8 cellular contexts compared by ENCODE assay signal in genomic region chr21:41768371-41769042, GRCh38. TPM values are rescaled to one million over a fixed set of nuclear protein-coding genes. Genes with fewer than 3 reads are reported as not detected.
DNase-seq lines count a peak whose midpoint lies in the region; ATAC-seq and TF ChIP-seq lines count a peak whose summit lies in the region.

No MANE protein-coding gene starts in this region.

- H3K4me1 ChIP-seq in ascending aorta, result peaks cover 0 to 11% of the 10 kb centered on the region in 2 donors

- H3K36me3 ChIP-seq in ascending aorta, result no peaks in the 10 kb centered on the region
- H3K36me3 ChIP-seq in kidney epithelial cell (ENCODE audit: control insufficient read depth, insufficient read depth, low read length), result no peaks in the 10 kb centered on the region

- no peaks in the 10 kb centered on the region for H3K27me3 ChIP-seq in ascending aorta
- H3K27me3 ChIP-seq in kidney epithelial cell (ENCODE audit: control insufficient read depth, insufficient read depth, low read length), result no peaks in the 10 kb centered on the region

- H3K27ac ChIP-seq in 22Rv1, result peak overlapping the region; percentile 39; the same call in 1 of the 2 replicates
- H3K27ac ChIP-seq in ascending aorta, result peak overlapping the region; percentile 74 to 83

- DNase-seq in NCI-H82 (lab: John Stamatoyannopoulos, UW) (peak; percentile 61), ascending aorta (ENCODE audit: low spot score in 2 of 2) (peak in 1 of 2 donors; percentile 74), kidney epithelial cell (ENCODE audit: low read depth) (peak; percentile 64), stromal cell of bone marrow (ENCODE audit: low read depth) (peak; percentile 29)

- H3K9me3 ChIP-seq in ascending aorta, result no peaks in the 10 kb centered on the region

- peak overlapping the region; percentile 38; the same call in 1 of the 2 replicates for H3K4me3 ChIP-seq in GM08714 (ENCODE audit: low read length)
- peak overlapping the region; percentile 58 to 60 for H3K4me3 ChIP-seq in ascending aorta
- peak overlapping the region; percentile 22 for H3K4me3 ChIP-seq in kidney epithelial cell (ENCODE audit: low read depth, low read length)

- intact Hi-C loops in ascending aorta (cut with DNase I), result loop anchor here (2.0 to 10.0 kb wide), 4 partner anchors 42 to 1956 kb away; partner anchors contain the start of gene BACE2

- no peak for ATAC-seq in GM21825 (IDR thresholded peaks at IDR 0.05; ENCODE audit: unreplicated experiment)
- no peak for ATAC-seq in HG03432 (IDR thresholded peaks at IDR 0.05; ENCODE audit: unreplicated experiment)

- TF ChIP-seq CTCF in 22Rv1 (IDR thresholded peaks at IDR 0.05) (peak; percentile 65), ascending aorta (IDR thresholded peaks at IDR 0.05) (peak in 2 of 3 experiments; percentile 15 to 28), kidney epithelial cell (IDR thresholded peaks at IDR 0.05; ENCODE audit: insufficient read depth, low read length, poor library complexity, severe bottlenecking) (peak; percentile 62)

RNA-seq across cellular contexts. Expression of gene RIPK4, which starts 1.7 kb away (rescaled TPM):
- total RNA-seq in ascending aorta (6.4 TPM), kidney epithelial cell (17.6 and 20.5 TPM in 2 replicates)
